Comparison of ENCODE assay signal across 32 cellular contexts in the genomic region with DNA sequence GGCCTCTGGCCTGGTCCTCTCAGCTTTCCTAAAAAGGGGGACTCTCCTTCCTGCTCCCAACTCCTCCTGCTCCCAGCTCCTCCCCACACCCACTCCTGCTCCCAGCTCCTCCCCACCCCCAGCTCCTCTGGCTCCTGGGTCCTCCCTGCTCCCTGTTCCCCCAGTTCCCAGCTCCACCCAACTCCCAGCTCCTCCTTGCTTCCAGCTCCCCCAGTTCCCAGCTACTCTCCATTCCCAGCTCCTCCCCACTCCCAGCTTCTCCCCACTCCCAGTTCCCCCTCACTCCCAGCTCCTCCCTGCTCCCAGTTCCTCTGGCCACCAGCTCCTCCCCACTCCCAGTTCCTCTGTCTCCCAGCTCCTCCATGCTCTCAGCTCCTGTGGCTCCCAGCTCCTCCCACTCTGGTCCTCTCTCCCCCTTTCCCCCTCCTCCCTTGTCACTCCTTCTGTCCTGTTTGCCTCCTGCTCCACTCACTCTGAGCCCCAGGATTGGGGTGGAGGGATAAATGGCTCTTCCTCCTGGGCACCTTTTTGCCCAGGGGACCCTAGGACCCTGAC.
"Had no signal": no experiment of that assay in that cellular context is flagged by ENCODE, and none has a peak within 500 bp of the region (broad histone marks: within the 10 kb centered on the region; RNA-seq: fewer than 3 reads in every experiment).

No MANE protein-coding gene starts in this region.

- DNase-seq: nephron progenitor cell; occipital lobe; ovary; posterior cingulate gyrus; psoas muscle; right lobe of liver; sigmoid colon; small intestine; spleen; stimulated activated CD4-positive, alpha-beta T cell treated with anti-CD3 and anti-CD28 coated beads, Interleukin-12 subunit alpha, Interleukin-12 subunit beta, amount 100 ng/mL, for 4 hours; stimulated activated CD4-positive, alpha-beta T cell treated with anti-CD3 and anti-CD28 coated beads, Interleukin-1b, Interleukin-23, amount 100 ng/mL, for 48 hours; stimulated activated CD4-positive, alpha-beta T cell treated with anti-CD3 and anti-CD28 coated beads, Interleukin-4, amount 100 ng/mL, for 1 hour; stimulated activated CD4-positive, alpha-beta T cell treated with anti-CD3 and anti-CD28 coated beads, Interleukin-4, amount 100 ng/mL, for 4 hours; stimulated activated CD8-positive, alpha-beta memory T cell treated with anti-CD3 and anti-CD28 coated beads, Interleukin-4, amount 100 ng/mL, for 48 hours; stimulated activated naive CD4-positive, alpha-beta T cell; stimulated activated naive CD8-positive, alpha-beta T cell treated with anti-CD3 and anti-CD28 coated beads, Interleukin-15, amount 100 ng/mL, for 72 hours; stimulated activated naive CD8-positive, alpha-beta T cell treated with anti-CD3 and anti-CD28 coated beads, Interleukin-15, Interleukin-2, amounts not matched to agents 100 U/mL and 50 U/mL, for 24 hours; substantia nigra; testis; tibial artery; transverse colon; upper lobe of right lung; uterus had no signal

- H3K9me3 Mint-ChIP-seq: naive thymus-derived CD8-positive, alpha-beta T cell; natural killer cell treated with Interleukin-12 subunit alpha and Interleukin-12 subunit beta and Interleukin-15 and Interleukin-18, amount 100 ng/mL, for 72 hours; nephron progenitor cell; neural crest cell; stimulated activated memory B cell treated with anti-CD40 and anti-IgM and Interleukin-4, amounts not matched to agents 10 μg/mL and 1 μg/mL and 100 μg/mL, for 72 hours; stimulated activated naive CD8-positive, alpha-beta T cell treated with anti-CD3 and anti-CD28 coated beads, Interleukin-15, amount 100 ng/mL, for 72 hours; type B pancreatic cell had no signal

- H3K36me3 ChIP-seq: ovary, right lobe of liver, sigmoid colon, suprapubic skin, tibial artery, transverse colon, upper lobe of right lung, uterus had no signal

- H3K27me3 Mint-ChIP-seq: stimulated activated naive CD8-positive, alpha-beta T cell treated with anti-CD3 and anti-CD28 coated beads, Interleukin-15, amount 100 ng/mL, for 72 hours had no signal

- H2AFZ ChIP-seq: parathyroid adenoma had no signal

- H3K27me3 ChIP-seq: ovary, right lobe of liver, testis, transverse colon, upper lobe of right lung, uterus had no signal

- H3K9ac ChIP-seq: parathyroid adenoma had no signal

- H3K27ac Mint-ChIP-seq: naive thymus-derived CD8-positive, alpha-beta T cell; natural killer cell treated with Interleukin-12 subunit alpha and Interleukin-12 subunit beta and Interleukin-15 and Interleukin-18, amount 100 ng/mL, for 72 hours; nephron progenitor cell; progenitor cell of endocrine pancreas; stimulated activated memory B cell treated with anti-CD40 and anti-IgM and Interleukin-4, amounts not matched to agents 10 μg/mL and 1 μg/mL and 100 μg/mL, for 72 hours; type B pancreatic cell had no signal

- H3K27ac ChIP-seq: ovary, parathyroid adenoma, psoas muscle, right lobe of liver, sigmoid colon, spleen, suprapubic skin, testis, tibial artery, transverse colon, upper lobe of right lung, uterus had no signal

- H3K4me1 ChIP-seq: parathyroid adenoma, psoas muscle, right lobe of liver, sigmoid colon, spleen, suprapubic skin, testis, tibial artery, transverse colon, upper lobe of right lung, uterus had no signal

- FAIRE-seq: small intestine had no signal

- H3K4me3 ChIP-seq: ovary, psoas muscle, right lobe of liver, sigmoid colon, spleen, suprapubic skin, testis, tibial artery, transverse colon, upper lobe of right lung, uterus had no signal

- H3K9me3 ChIP-seq: ovary, psoas muscle, right lobe of liver, sigmoid colon, spleen, suprapubic skin, testis, tibial artery, transverse colon, upper lobe of right lung, uterus had no signal

- ATAC-seq: naive thymus-derived CD8-positive, alpha-beta T cell; natural killer cell treated with Interleukin-12 subunit alpha and Interleukin-12 subunit beta and Interleukin-15 and Interleukin-18, amount 100 ng/mL, for 72 hours; psoas muscle; right cardiac atrium; right lobe of liver; stimulated activated memory B cell treated with anti-CD40 and anti-IgM and Interleukin-4, amounts not matched to agents 10 μg/mL and 1 μg/mL and 100 μg/mL, for 72 hours; stimulated activated naive CD8-positive, alpha-beta T cell treated with anti-CD3 and anti-CD28 coated beads, Interleukin-15, amount 100 ng/mL, for 72 hours; stimulated activated naive CD8-positive, alpha-beta T cell treated with anti-CD3 and anti-CD28 coated beads, Interleukin-15, Interleukin-2, amounts not matched to agents 100 U/mL and 50 U/mL, for 24 hours; upper lobe of right lung had no signal

- H3K4me3 Mint-ChIP-seq: naive thymus-derived CD8-positive, alpha-beta T cell; natural killer cell treated with Interleukin-12 subunit alpha and Interleukin-12 subunit beta and Interleukin-15 and Interleukin-18, amount 100 ng/mL, for 72 hours; nephron progenitor cell; neural crest cell; stimulated activated memory B cell treated with anti-CD40 and anti-IgM and Interleukin-4, amounts not matched to agents 10 μg/mL and 1 μg/mL and 100 μg/mL, for 72 hours; stimulated activated naive CD8-positive, alpha-beta T cell treated with anti-CD3 and anti-CD28 coated beads, Interleukin-15, amount 100 ng/mL, for 72 hours; type B pancreatic cell had no signal

- H3K79me2 ChIP-seq: parathyroid adenoma had no signal

- H3K4me1 Mint-ChIP-seq: naive thymus-derived CD8-positive, alpha-beta T cell; neural crest cell; stimulated activated memory B cell treated with anti-CD40 and anti-IgM and Interleukin-4, amounts not matched to agents 10 μg/mL and 1 μg/mL and 100 μg/mL, for 72 hours; stimulated activated naive CD8-positive, alpha-beta T cell treated with anti-CD3 and anti-CD28 coated beads, Interleukin-15, amount 100 ng/mL, for 72 hours had no signal

- H3K36me3 Mint-ChIP-seq: naive thymus-derived CD8-positive, alpha-beta T cell; natural killer cell treated with Interleukin-12 subunit alpha and Interleukin-12 subunit beta and Interleukin-15 and Interleukin-18, amount 100 ng/mL, for 72 hours; stimulated activated memory B cell treated with anti-CD40 and anti-IgM and Interleukin-4, amounts not matched to agents 10 μg/mL and 1 μg/mL and 100 μg/mL, for 72 hours; type B pancreatic cell had no signal
